Comparison of ENCODE assay signal across 8 cellular contexts in genomic region chr15:95291878-95292472, GRCh38.
DNase-seq lines count a peak whose midpoint lies in the region; ATAC-seq, FAIRE-seq and TF ChIP-seq lines count a peak whose summit lies in the region.

No MANE protein-coding gene starts in this region.

- FAIRE-seq in A204.1 (lab: Jason Lieb, UNC), result peak; percentile 85

- DNase-seq in KG1 (lab: John Stamatoyannopoulos, UW) (peak; percentile 54), astrocyte of the hippocampus (ENCODE audit: low read depth, low spot score) (peak; percentile 18), left lobe of liver (ENCODE audit: low spot score) (no peak), GOT3 (lab: John Stamatoyannopoulos, UW) (no peak), NCI-H1048 (lab: John Stamatoyannopoulos, UW) (no peak)
- no peak for DNase-seq in activated CD8-positive, alpha-beta memory T cell treated with anti-CD3 and anti-CD28 coated beads for 24 hours

- peak; percentile 63 for TF ChIP-seq CTCF in GM12873 (IDR thresholded peaks at IDR 0.05; ENCODE audit: insufficient read depth, low read depth, low read length, missing control alignments)

- peak; percentile 73 for ATAC-seq in left lobe of liver

Comparison
In these comparisons a context has a peak if more than half of its experiments do, and no peak if none do; other contexts are left out.
1. DNase-seq: peak in KG1 (single experiment) and astrocyte of the hippocampus (single experiment); none in left lobe of liver (single experiment), GOT3 (single experiment), NCI-H1048 (single experiment) and activated CD8-positive, alpha-beta memory T cell treated with anti-CD3 and anti-CD28 coated beads for 24 hours (single experiment).